Comparison of ENCODE assay signal across 32 cellular contexts in the genomic region with DNA sequence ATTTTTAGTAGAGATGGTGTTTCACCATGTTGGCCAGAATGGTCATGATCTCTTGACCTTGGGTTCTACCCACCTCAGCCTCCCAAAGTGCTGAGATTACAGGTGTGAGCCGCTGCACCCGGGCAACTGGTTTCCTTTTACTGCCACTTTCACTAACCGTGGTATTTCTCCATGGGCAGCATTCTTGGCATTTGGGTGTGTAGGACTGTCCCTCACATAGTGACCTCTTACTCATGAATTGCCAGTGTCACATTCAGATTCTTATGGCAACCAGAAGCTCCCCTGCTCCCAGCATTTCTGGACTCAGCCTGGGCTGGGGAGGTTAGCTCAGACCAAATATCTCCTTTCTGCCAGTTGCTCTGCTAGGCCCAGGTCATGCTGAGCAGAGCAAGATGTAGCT. TPM values are rescaled to one million over a fixed set of nuclear protein-coding genes. Genes with fewer than 3 reads are reported as not detected.
"Had no signal": no experiment of that assay in that cellular context is flagged by ENCODE, and none has a peak within 500 bp of the region (broad histone marks: within the 10 kb centered on the region; RNA-seq: fewer than 3 reads in every experiment).

No MANE protein-coding gene starts in this region.

- DNase-seq: activated B cell treated with CpG ODN at 0.5 μM for 24 hours; activated CD4-positive, alpha-beta T cell treated with anti-CD3 and anti-CD28 coated beads for 48 hours; activated CD4-positive, alpha-beta T cell treated with anti-CD3 and anti-CD28 coated beads, Interleukin-2, amount 50 U/mL, for 1 hour; activated CD4-positive, alpha-beta T cell treated with anti-CD3 and anti-CD28 coated beads, Interleukin-2, amount 50 U/mL, for 48 hours; activated CD8-positive, alpha-beta memory T cell treated with anti-CD3 and anti-CD28 coated beads for 24 hours; activated CD8-positive, alpha-beta T cell treated with anti-CD3 and anti-CD28 coated beads for 36 hours; activated effector memory CD4-positive, alpha-beta T cell treated with Interleukin-2 at 50 U/mL for 16 hours; activated gamma-delta T cell treated with Interleukin-2 at 50 U/mL for 16 hours; activated naive CD4-positive, alpha-beta T cell treated with anti-CD3 and anti-CD28 coated beads for 36 hours; activated naive CD8-positive, alpha-beta T cell treated with anti-CD3 and anti-CD28 coated beads for 36 hours; activated naive CD8-positive, alpha-beta T cell treated with anti-CD3 and anti-CD28 coated beads, Interleukin-2, amount 50 U/mL, for 24 hours; activated T-cell treated with anti-CD3 and anti-CD28 coated beads, Interleukin-2, amount 50 U/mL, for 4 hours; adrenal gland; amygdala; aorta; body of pancreas; caudate nucleus; cortex of kidney; dermis blood vessel endothelial cell; effector CD4-positive, alpha-beta T cell; effector memory CD8-positive, alpha-beta T cell; erythroblast; foreskin keratinocyte; gastrocnemius medialis; glutamatergic neuron; heart left ventricle; T1000; WERI-Rb-1 had no signal

- H3K9me3 ChIP-seq: adrenal gland, body of pancreas, esophagus muscularis mucosa, gastrocnemius medialis, heart left ventricle had no signal

- ATAC-seq: activated CD4-positive, CD25-positive, alpha-beta regulatory T cell treated with anti-CD3 and anti-CD28 coated beads, Interleukin-2, amount 50 U/mL, for 24 hours; activated CD8-positive, alpha-beta T cell treated with anti-CD3 and anti-CD28 coated beads for 36 hours; activated naive CD8-positive, alpha-beta T cell treated with anti-CD3 and anti-CD28 coated beads, Interleukin-2, amount 50 U/mL, for 24 hours; activated T-cell treated with anti-CD3 and anti-CD28 coated beads, Interleukin-2, amount 50 U/mL, for 4 hours; activated T-helper 17 cell treated with anti-CD3 and anti-CD28 coated beads, Interleukin-2, amount 50 U/mL, for 72 hours; body of pancreas; effector memory CD8-positive, alpha-beta T cell; foreskin keratinocyte; gastrocnemius medialis; heart left ventricle had no signal

- H3K36me3 ChIP-seq: adrenal gland, esophagus muscularis mucosa, gastrocnemius medialis, heart left ventricle, WERI-Rb-1 had no signal

- H3K27ac ChIP-seq: adrenal gland, body of pancreas, esophagus muscularis mucosa, foreskin keratinocyte, gastrocnemius medialis, heart left ventricle, WERI-Rb-1 had no signal

- H3K4me1 ChIP-seq: gastrocnemius medialis had no signal

- H3K27me3 ChIP-seq: adrenal gland, body of pancreas, esophagus muscularis mucosa, foreskin keratinocyte, gastrocnemius medialis, heart left ventricle had no signal

- H3K4me3 ChIP-seq: adrenal gland, body of pancreas, esophagus muscularis mucosa, gastrocnemius medialis, heart left ventricle had no signal

RNA-seq across cellular contexts. Expression of a gene that starts 50.1 kb away (rescaled TPM):
- total RNA-seq: activated B cell treated with CpG ODN at 0.5 μM for 24 hours; activated CD8-positive, alpha-beta T cell treated with anti-CD3 and anti-CD28 coated beads for 36 hours; activated naive CD4-positive, alpha-beta T cell treated with anti-CD3 and anti-CD28 coated beads for 36 hours; activated naive CD8-positive, alpha-beta T cell treated with anti-CD3 and anti-CD28 coated beads for 36 hours; activated T-cell treated with anti-CD3 and anti-CD28 coated beads, Interleukin-2, amount 50 U/mL, for 4 hours; activated T-helper 17 cell treated with anti-CD3 and anti-CD28 coated beads, Interleukin-2, amount 50 U/mL, for 72 hours; adrenal gland; aorta; body of pancreas; chondrocyte; dermis blood vessel endothelial cell; esophagus muscularis mucosa; foreskin keratinocyte; gastrocnemius medialis; heart left ventricle had no signal
- polyA plus RNA-seq: adrenal gland, aorta, foreskin keratinocyte, heart left ventricle had no signal
